In the genomic region with DNA sequence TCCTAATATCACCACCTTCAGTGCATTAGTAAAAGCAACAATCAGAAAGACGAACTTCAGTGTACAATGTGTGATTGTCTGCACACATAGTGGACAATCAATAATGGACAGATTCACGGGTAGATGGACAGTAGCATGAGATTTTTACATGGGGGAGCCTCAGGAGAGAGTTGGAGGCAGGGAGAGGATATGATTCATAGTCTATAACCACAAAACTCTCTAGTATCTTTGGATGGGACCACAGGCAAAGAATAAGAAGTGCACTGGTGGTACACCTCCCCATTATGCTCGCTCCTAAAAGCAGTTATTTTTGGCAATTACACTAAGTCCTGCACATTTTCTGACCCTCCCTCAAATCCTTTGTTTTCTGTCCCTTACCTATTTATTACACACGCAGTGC, we compare ENCODE assay signal across 23 cellular contexts.
DNase-seq lines count a peak whose midpoint lies in the region; ATAC-seq, FAIRE-seq and TF ChIP-seq lines count a peak whose summit lies in the region.
"Had no signal": no experiment of that assay in that cellular context is flagged by ENCODE, and none has a peak within 500 bp of the region (broad histone marks: within the 10 kb centered on the region; RNA-seq: fewer than 3 reads in every experiment).

No MANE protein-coding gene starts in this region.

- TF ChIP-seq CTCF in NB4 (IDR thresholded peaks at IDR 0.05; ENCODE audit: low read depth, low read length) (no peak), astrocyte (IDR thresholded peaks at IDR 0.05; ENCODE audit: insufficient read depth, low read depth, low read length) (no peak)

- H3K79me2 ChIP-seq in astrocyte (ENCODE audit: insufficient read depth, low read length), result no peaks in the 10 kb centered on the region

- no peaks in the 10 kb centered on the region for H4K20me1 ChIP-seq in astrocyte (ENCODE audit: insufficient read depth, low read length)

- H3K4me1 Mint-ChIP-seq in astrocyte (ENCODE audit: low read depth, unreplicated experiment), result peaks cover 23% of the 10 kb centered on the region
- H3K4me1 Mint-ChIP-seq: CD14-positive monocyte had no signal

- no peaks in the 10 kb centered on the region for H3K4me1 ChIP-seq in astrocyte (ENCODE audit: insufficient read depth, low read length)
- H3K4me1 ChIP-seq: A549, BE2C had no signal

- no peaks in the 10 kb centered on the region for H3K9me3 ChIP-seq in astrocyte (ENCODE audit: insufficient read depth, low read depth, low read length)
- H3K9me3 ChIP-seq: A549, BE2C had no signal

- no peak overlapping the region for H2AFZ ChIP-seq in astrocyte (ENCODE audit: low read depth, low read length)
- H2AFZ ChIP-seq: GM23248 had no signal

- DNase-seq in NB4 (ENCODE audit: low read depth), result peak; percentile 6
- peak; percentile 5 for DNase-seq in astrocyte (ENCODE audit: low read depth)
- peak; percentile 29 for DNase-seq in glomerular visceral epithelial cell (ENCODE audit: extremely low spot score)
- peak; percentile 12 for DNase-seq in urothelium cell line (ENCODE audit: low spot score)
- DNase-seq in RPMI8226, result no peak
- no peak for DNase-seq in C1 segment of cervical spinal cord (lab: John Stamatoyannopoulos, UW)
- DNase-seq: BE2C; CD8-positive, alpha-beta T cell; COR-L47; DMS153; DMS79 treated with DMSO at 0.1 percent for 48 hours; EL; GM23248 had no signal

- H3K27ac Mint-ChIP-seq in astrocyte (ENCODE audit: unreplicated experiment), result no peak overlapping the region
- H3K27ac Mint-ChIP-seq: CD14-positive monocyte; CD8-positive, alpha-beta T cell had no signal

- no peaks in the 10 kb centered on the region for H3K36me3 ChIP-seq in astrocyte (ENCODE audit: insufficient read depth, low read length)
- H3K36me3 ChIP-seq: BE2C had no signal

- no peak overlapping the region for H3K27ac ChIP-seq in astrocyte (ENCODE audit: low read depth, low read length)
- H3K27ac ChIP-seq: A549, GM23248 had no signal

- FAIRE-seq in astrocyte (lab: Jason Lieb, UNC) (peak; percentile 26), urothelium cell line (lab: Jason Lieb, UNC) (no peak)
- FAIRE-seq: A549, D721Med, G401.6, GM12891, H54, HepG2, HTR-8/SVneo had no signal

- H3K9me3 Mint-ChIP-seq in astrocyte (ENCODE audit: unreplicated experiment), result peaks cover 10% of the 10 kb centered on the region
- H3K9me3 Mint-ChIP-seq: CD8-positive, alpha-beta T cell had no signal

- no peaks in the 10 kb centered on the region for H3K27me3 ChIP-seq in astrocyte (ENCODE audit: insufficient read depth, low read length)
- H3K27me3 ChIP-seq: BE2C had no signal

- H3K27me3 Mint-ChIP-seq in astrocyte (ENCODE audit: low read depth, unreplicated experiment), result peaks cover 3% of the 10 kb centered on the region

- H3K4me3 Mint-ChIP-seq in astrocyte (ENCODE audit: unreplicated experiment), result no peak overlapping the region
- H3K4me3 Mint-ChIP-seq: CD14-positive monocyte; CD8-positive, alpha-beta T cell had no signal

- no peaks in the 10 kb centered on the region for H3K36me3 Mint-ChIP-seq in astrocyte (ENCODE audit: low read depth, unreplicated experiment)
- H3K36me3 Mint-ChIP-seq: CD14-positive monocyte; CD8-positive, alpha-beta T cell had no signal

- H3K4me3 ChIP-seq in NB4 (ENCODE audit: low read depth, low read length), result no peak overlapping the region
- H3K4me3 ChIP-seq in astrocyte (ENCODE audit: insufficient read depth, low read depth, low read length), result no peak overlapping the region
- H3K4me3 ChIP-seq: A549, GM23248 had no signal

- no peak overlapping the region for H3K4me2 ChIP-seq in astrocyte (ENCODE audit: low read length)
- H3K4me2 ChIP-seq: A549 had no signal

- no peak overlapping the region for H3K9ac ChIP-seq in astrocyte (ENCODE audit: low read length)
- H3K9ac ChIP-seq: GM23248 had no signal

- no peak for ATAC-seq in GM21786 (IDR thresholded peaks at IDR 0.05; ENCODE audit: unreplicated experiment)
- ATAC-seq: A549; CD8-positive, alpha-beta T cell; HCT116; HepG2 had no signal

- no peak for TF ChIP-seq POLR2A in NB4 (IDR thresholded peaks at IDR 0.05; ENCODE audit: extremely low read depth, insufficient read length)

Comparison
In these comparisons a context has a peak if more than half of its experiments do, and no peak if none do; other contexts are left out.
1. DNase-seq: peak in NB4 (single experiment), astrocyte (single experiment), glomerular visceral epithelial cell (single experiment) and urothelium cell line (single experiment); none in RPMI8226 (single experiment) and C1 segment of cervical spinal cord (0 of 14).